Comparison of ENCODE assay signal across 23 cellular contexts in the genomic region with DNA sequence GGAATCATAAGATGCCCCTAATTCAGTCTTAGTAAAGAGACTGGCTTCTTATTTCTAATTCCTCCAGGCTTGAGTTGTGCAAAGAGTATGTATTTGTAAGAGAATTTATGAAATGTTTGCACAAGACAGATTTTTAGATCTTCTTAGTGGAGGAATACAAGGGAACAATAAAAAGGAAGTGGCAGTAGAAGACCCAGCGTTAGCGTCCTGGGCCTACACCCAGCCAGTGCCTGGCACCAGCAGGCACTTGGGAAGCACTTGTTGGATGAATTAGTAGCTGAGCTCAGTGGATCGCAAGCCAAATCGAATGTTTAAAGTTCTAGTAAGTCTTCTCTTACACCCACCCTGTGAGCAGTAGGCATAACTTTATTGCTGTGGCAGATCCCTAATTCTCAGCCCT.
"Had no signal": no experiment of that assay in that cellular context is flagged by ENCODE, and none has a peak within 500 bp of the region (broad histone marks: within the 10 kb centered on the region; RNA-seq: fewer than 3 reads in every experiment).

No MANE protein-coding gene starts in this region.

- H3K4me3 ChIP-seq: body of pancreas, colonic mucosa, gastrocnemius medialis, hepatocyte, psoas muscle, spleen, tibial nerve, vagina had no signal

- H3K4me1 Mint-ChIP-seq: activated B cell treated with CpG ODN at 0.5 μM for 24 hours had no signal

- H3K9me3 Mint-ChIP-seq: activated B cell treated with CpG ODN at 0.5 μM for 24 hours; activated T-helper 2 cell treated with anti-CD3 and anti-CD28 coated beads, Interferon-gamma antibody, Interleukin-2, Interleukin-4, amounts not matched to agents 10 μg/mL and 5 μg/mL and 100 μg/mL, durations not matched to agents 14 hours and 24 hours and 36 hours; effector memory CD8-positive, alpha-beta T cell; natural killer cell treated with Interleukin-12 subunit alpha and Interleukin-12 subunit beta and Interleukin-15 and Interleukin-18, amount 100 ng/mL, for 72 hours; T-helper 2 cell treated with Interferon-gamma antibody and Interleukin-4, amounts not matched to agents 5 μg/mL and 100 μg/mL, for 36 hours had no signal

- H3K4me1 ChIP-seq: colonic mucosa had no signal

- H3K27me3 ChIP-seq: body of pancreas, colonic mucosa, gastrocnemius medialis, hepatocyte, spleen, tibial nerve, vagina had no signal

- H3K36me3 ChIP-seq: colonic mucosa had no signal

- H3K4me2 ChIP-seq: hepatocyte had no signal

- H3K27ac Mint-ChIP-seq: activated B cell treated with CpG ODN at 0.5 μM for 24 hours; activated CD8-positive, alpha-beta memory T cell treated with anti-CD3 and anti-CD28 coated beads, Interleukin-2, amount 10 ng/mL, durations not matched to agents 7 days and 5 days; activated CD8-positive, alpha-beta T cell treated with anti-CD3 and anti-CD28 coated beads, Interleukin-2, amount 10 ng/mL, durations not matched to agents 7 days and 5 days; activated naive CD8-positive, alpha-beta T cell; activated T-helper 2 cell treated with anti-CD3 and anti-CD28 coated beads, Interferon-gamma antibody, Interleukin-2, Interleukin-4, amounts not matched to agents 10 μg/mL and 5 μg/mL and 100 μg/mL, durations not matched to agents 14 hours and 24 hours and 36 hours; T-helper 2 cell treated with Interferon-gamma antibody and Interleukin-4, amounts not matched to agents 5 μg/mL and 100 μg/mL, for 36 hours had no signal

- H3K79me2 ChIP-seq: hepatocyte had no signal

- H3K4me3 Mint-ChIP-seq: activated B cell treated with CpG ODN at 0.5 μM for 24 hours; activated CD8-positive, alpha-beta memory T cell treated with anti-CD3 and anti-CD28 coated beads, Interleukin-2, amount 10 ng/mL, durations not matched to agents 7 days and 5 days; activated CD8-positive, alpha-beta T cell treated with anti-CD3 and anti-CD28 coated beads, Interleukin-2, amount 10 ng/mL, durations not matched to agents 7 days and 5 days; activated naive CD8-positive, alpha-beta T cell; effector memory CD8-positive, alpha-beta T cell; natural killer cell treated with Interleukin-12 subunit alpha and Interleukin-12 subunit beta and Interleukin-15 and Interleukin-18, amount 100 ng/mL, for 72 hours; T-helper 2 cell treated with Interferon-gamma antibody and Interleukin-4, amounts not matched to agents 5 μg/mL and 100 μg/mL, for 36 hours had no signal

- H3K27me3 Mint-ChIP-seq: activated B cell treated with CpG ODN at 0.5 μM for 24 hours; activated CD8-positive, alpha-beta memory T cell treated with anti-CD3 and anti-CD28 coated beads, Interleukin-2, amount 10 ng/mL, durations not matched to agents 7 days and 5 days; activated naive CD8-positive, alpha-beta T cell; effector memory CD8-positive, alpha-beta T cell; natural killer cell treated with Interleukin-12 subunit alpha and Interleukin-12 subunit beta and Interleukin-15 and Interleukin-18, amount 100 ng/mL, for 72 hours had no signal

- H2AFZ ChIP-seq: hepatocyte had no signal

- ATAC-seq: activated CD8-positive, alpha-beta memory T cell treated with anti-CD3 and anti-CD28 coated beads, Interleukin-2, amount 10 ng/mL, durations not matched to agents 7 days and 5 days; activated CD8-positive, alpha-beta T cell treated with anti-CD3 and anti-CD28 coated beads, Interleukin-2, amount 10 ng/mL, durations not matched to agents 7 days and 5 days; body of pancreas; effector memory CD8-positive, alpha-beta T cell; gastrocnemius medialis; left colon; natural killer cell treated with Interleukin-12 subunit alpha and Interleukin-12 subunit beta and Interleukin-15 and Interleukin-18, amount 100 ng/mL, for 72 hours; psoas muscle had no signal

- DNase-seq: activated B cell treated with CpG ODN at 0.5 μM for 24 hours; activated CD8-positive, alpha-beta memory T cell treated with anti-CD3 and anti-CD28 coated beads, Interleukin-2, amount 10 ng/mL, durations not matched to agents 7 days and 5 days; activated CD8-positive, alpha-beta T cell treated with anti-CD3 and anti-CD28 coated beads, Interleukin-2, amount 10 ng/mL, durations not matched to agents 7 days and 5 days; activated T-cell treated with anti-CD3 and anti-CD28 coated beads, Interleukin-2, amount 50 U/mL, for 48 hours; aorta; body of pancreas; colonic mucosa; effector memory CD8-positive, alpha-beta T cell; erythroblast; gastrocnemius medialis; left colon; mesendoderm; psoas muscle; spleen; stimulated activated naive CD4-positive, alpha-beta T cell treated with Interleukin-2 at 50 U/mL for 16 hours; T-helper 1 cell had no signal

- H3K9me3 ChIP-seq: body of pancreas, colonic mucosa, gastrocnemius medialis, psoas muscle, spleen, tibial nerve, vagina had no signal

- H3K27ac ChIP-seq: colonic mucosa, gastrocnemius medialis, hepatocyte, psoas muscle, vagina had no signal
